Comparison of ENCODE assay signal across 9 cellular contexts in genomic region chr6:29974901-29975560, GRCh38. TPM values are rescaled to one million over a fixed set of nuclear protein-coding genes. Genes with fewer than 3 reads are reported as not detected.
A peak's percentile ranks its signal among the peaks of the same experiment; 100 is the strongest.
DNase-seq lines count a peak whose midpoint lies in the region; ATAC-seq and TF ChIP-seq lines count a peak whose summit lies in the region.
"Had no signal": no experiment of that assay in that cellular context is flagged by ENCODE, and none has a peak within 500 bp of the region (broad histone marks: within the 10 kb centered on the region; RNA-seq: fewer than 3 reads in every experiment).

No MANE protein-coding gene starts in this region.

- POLR2A ChIA-PET in CD8-positive, alpha-beta T cell (lab: Charles Lee), result interaction anchor here (0.7 kb wide), 1 partner anchor 11 kb away, joined by 4 read pairs; no protein-coding TSS in a partner anchor

- TF ChIP-seq EP300 in gastroesophageal sphincter (IDR thresholded peaks at IDR 0.05) (no peak), ovary (IDR thresholded peaks at IDR 0.05) (no peak)

- no peak for ATAC-seq in CD8-positive, alpha-beta T cell
- no peak for ATAC-seq in gastroesophageal sphincter
- ATAC-seq in GM21381 (IDR thresholded peaks at IDR 0.05; ENCODE audit: unreplicated experiment), result no peak
- ATAC-seq in left colon, result no peak

- H3K4me3 Mint-ChIP-seq in CD8-positive, alpha-beta T cell, result peak overlapping the region; percentile 49

- TF ChIP-seq CTCF in CD8-positive, alpha-beta T cell (IDR thresholded peaks at IDR 0.05), result no peak
- no peak for TF ChIP-seq CTCF in NB4 (IDR thresholded peaks at IDR 0.05; ENCODE audit: low read depth, low read length)
- TF ChIP-seq CTCF in gastroesophageal sphincter (IDR thresholded peaks at IDR 0.05), result no peak
- TF ChIP-seq CTCF in ovary (IDR thresholded peaks at IDR 0.05), result no peak

- H3K36me3 Mint-ChIP-seq in CD8-positive, alpha-beta T cell, result peaks cover 10% of the 10 kb centered on the region

- H3K27me3 Mint-ChIP-seq in CD8-positive, alpha-beta T cell (ENCODE audit: low read depth), result peaks cover 32% of the 10 kb centered on the region

- peaks cover 30% of the 10 kb centered on the region for H3K4me1 Mint-ChIP-seq in CD8-positive, alpha-beta T cell (ENCODE audit: low read depth)

- H3K27me3 ChIP-seq in CD8-positive, alpha-beta T cell (ENCODE audit: insufficient read depth, low read length), result peaks cover 16% of the 10 kb centered on the region
- H3K27me3 ChIP-seq in gastroesophageal sphincter, result no peaks in the 10 kb centered on the region
- no peaks in the 10 kb centered on the region for H3K27me3 ChIP-seq in ovary

- no peaks in the 10 kb centered on the region for H3K9me3 Mint-ChIP-seq in CD8-positive, alpha-beta T cell

- intact Hi-C loops in CD8-positive, alpha-beta T cell (cut with DNase I, micrococcal nuclease), result no loop called here
- intact Hi-C loops in ovary (cut with DNase I), result loop anchor here in 1 of 4 donors (5.0 kb wide), 1 partner anchor 48 kb away; no protein-coding TSS in a partner anchor
- intact Hi-C loops in left colon (cut with DNase I, micrococcal nuclease), result no loop called here

- H3K36me3 ChIP-seq in CD8-positive, alpha-beta T cell (ENCODE audit: insufficient read depth, low read length), result no peaks in the 10 kb centered on the region
- H3K36me3 ChIP-seq in gastroesophageal sphincter (no peaks in the 10 kb centered on the region), ovary (no peaks in the 10 kb centered on the region)

- WGBS in gastroesophageal sphincter (ENCODE audit: low coverage in 1 of 2), 2 donors, result 28 to 60% methylated on average over 1 to 10 of the region's 17 CpGs
- 19 to 26% (median 26%) methylated on average over 17 of the region's 17 CpGs for WGBS in ovary, 3 donors

- DNase-seq in CD8-positive, alpha-beta T cell, result no peak
- DNase-seq in NB4 (ENCODE audit: low read depth) (peak; percentile 14), ovary (no peak), SIG-M5 (lab: John Stamatoyannopoulos, UW) (no peak), cerebellum (ENCODE audit: low spot score) (no peak), left colon (no peak)
- DNase-seq: NCI-H2227 treated with DMSO at 0.1 percent for 48 hours had no signal

- H3K27ac Mint-ChIP-seq in CD8-positive, alpha-beta T cell, result no peak overlapping the region

- H3K27ac ChIP-seq in CD8-positive, alpha-beta T cell (ENCODE audit: low read depth, low read length), result no peak overlapping the region
- H3K27ac ChIP-seq in gastroesophageal sphincter (peak overlapping the region in 1 of 4 donors; percentile 90), ovary (no peak overlapping the region)

- CTCF ChIA-PET in CD8-positive, alpha-beta T cell (lab: Charles Lee), result interaction anchor here (0.9 to 1.7 kb wide), 2 partner anchors 39 to 126 kb away, joined by 3 to 9 read pairs; no protein-coding TSS in a partner anchor

- H3K9me3 ChIP-seq in CD8-positive, alpha-beta T cell (ENCODE audit: low read length), result no peaks in the 10 kb centered on the region
- H3K9me3 ChIP-seq in gastroesophageal sphincter (no peaks in the 10 kb centered on the region), ovary (no peaks in the 10 kb centered on the region)

- TF ChIP-seq POLR2A in NB4 (IDR thresholded peaks at IDR 0.05; ENCODE audit: extremely low read depth, insufficient read length) (no peak), gastroesophageal sphincter (IDR thresholded peaks at IDR 0.05) (no peak), ovary (IDR thresholded peaks at IDR 0.05) (no peak)

- peaks cover 19% of the 10 kb centered on the region for H3K4me1 ChIP-seq in CD8-positive, alpha-beta T cell (ENCODE audit: insufficient read depth, low read length)
- H3K4me1 ChIP-seq in gastroesophageal sphincter (peaks cover 0 to 37% (median 5%) of the 10 kb centered on the region in 3 donors), ovary (ENCODE audit: insufficient read depth) (peaks cover 6% of the 10 kb centered on the region)

- H3K4me3 ChIP-seq in CD8-positive, alpha-beta T cell (ENCODE audit: low read depth, low read length), result peak overlapping the region; percentile 32
- no peak overlapping the region for H3K4me3 ChIP-seq in NB4 (ENCODE audit: low read depth, low read length)
- peak overlapping the region; percentile 42 to 59 for H3K4me3 ChIP-seq in gastroesophageal sphincter
- peak overlapping the region; percentile 43 for H3K4me3 ChIP-seq in ovary

RNA-seq across cellular contexts. Expression of gene HLA-A, which starts 32.7 kb away (rescaled TPM):
- total RNA-seq in CD8-positive, alpha-beta T cell, result 1,000 to 10,000 TPM; 2,151 to 2,183 TPM
- 100 to 1,000 TPM; 281 to 626 (median 424) TPM for total RNA-seq in gastroesophageal sphincter
- total RNA-seq in ovary, result 100 to 1,000 TPM; 269 to 430 (median 310) TPM
- 100 to 1,000 TPM; 511 to 543 TPM for polyA plus RNA-seq in ovary
- 38.9 TPM for total RNA-seq in cerebellum
- 1,000 to 10,000 TPM; 1,119 to 1,618 TPM for total RNA-seq in left colon
